In the genomic region with DNA sequence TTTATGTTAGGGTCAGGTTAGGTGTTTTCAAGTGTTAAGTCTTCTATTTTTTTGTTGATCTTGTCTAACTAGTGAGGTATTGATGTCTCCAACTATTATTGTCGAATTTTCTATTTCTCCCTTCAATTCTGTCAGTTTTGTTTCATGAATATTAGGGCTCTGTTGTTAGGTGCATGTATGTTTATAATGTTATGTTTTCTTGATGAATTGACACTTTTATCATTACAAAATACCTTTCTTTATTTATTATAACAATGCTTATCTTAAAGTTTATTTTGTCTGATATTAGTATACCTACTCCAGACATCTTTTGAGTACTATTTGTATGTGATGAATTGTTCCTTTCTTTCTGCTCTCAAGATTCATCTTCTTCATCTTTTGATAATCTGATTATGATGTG, we compare ENCODE assay signal across 10 cellular contexts. TPM values are rescaled to one million over a fixed set of nuclear protein-coding genes. Genes with fewer than 3 reads are reported as not detected.
"Had no signal": no experiment of that assay in that cellular context is flagged by ENCODE, and none has a peak within 500 bp of the region (broad histone marks: within the 10 kb centered on the region; RNA-seq: fewer than 3 reads in every experiment).

No MANE protein-coding gene starts in this region.

- H3K9ac ChIP-seq: KMS-11 had no signal

- H3K27ac ChIP-seq: HL-60, KMS-11 had no signal

- FAIRE-seq: HepG2, HTR-8/SVneo had no signal

- DNase-seq: IMR-90, KBM-7, KG1 had no signal

- H3K4me2 ChIP-seq: KMS-11 had no signal

- ATAC-seq: HepG2 had no signal

RNA-seq across cellular contexts. Expression of a gene that starts 19.2 kb away (rescaled TPM):
- total RNA-seq: HT-29, HT1080, IMR-90 had no signal
- polyA plus RNA-seq: IgD-negative memory B cell, IMR-90 had no signal
